ENCODE assay signal across 9 cellular contexts in the genomic region with DNA sequence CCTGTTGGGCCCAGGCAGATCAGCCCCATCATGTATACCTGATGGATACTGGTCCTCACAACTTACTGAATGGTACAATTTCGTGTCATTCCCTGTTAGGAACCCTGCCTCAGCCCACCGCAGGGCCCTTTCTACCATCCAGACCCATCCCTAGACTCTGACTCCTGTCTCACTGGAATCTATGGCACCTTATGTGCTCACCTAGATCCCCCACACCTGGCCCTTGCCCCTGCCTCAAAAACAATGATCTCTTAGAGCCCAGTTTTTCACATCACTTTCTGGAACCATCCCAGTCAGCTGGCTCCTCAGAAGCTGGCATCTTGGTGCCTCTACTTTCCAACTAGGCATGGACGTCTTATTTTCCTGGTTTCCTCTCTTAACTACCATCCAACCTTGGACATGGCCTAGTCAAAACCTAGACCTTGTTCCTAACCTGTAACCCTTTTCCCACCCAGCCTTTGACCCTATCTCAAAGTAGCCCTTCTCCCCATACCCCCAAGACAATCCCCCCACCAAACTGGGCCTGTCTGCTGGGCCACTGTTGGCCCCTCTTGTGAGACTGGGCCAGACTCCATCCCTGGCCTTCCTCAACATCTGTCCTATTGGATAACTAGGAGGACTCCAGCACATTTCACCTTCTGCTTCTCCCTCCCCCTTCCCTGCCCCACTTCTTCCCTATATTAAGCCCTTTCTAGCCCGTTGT. TPM values are rescaled to one million over a fixed set of nuclear protein-coding genes. Genes with fewer than 3 reads are reported as not detected.
A peak's percentile ranks its signal among the peaks of the same experiment; 100 is the strongest.
DNase-seq lines count a peak whose midpoint lies in the region.
"Had no signal": no experiment of that assay in that cellular context is flagged by ENCODE, and none has a peak within 500 bp of the region (broad histone marks: within the 10 kb centered on the region; RNA-seq: fewer than 3 reads in every experiment).

No MANE protein-coding gene starts in this region.

- H3K9ac ChIP-seq in GM23248 (peak overlapping the region; percentile 97), stomach smooth muscle (ENCODE audit: low read length in 2 of 2) (peak overlapping the region; percentile 89)

- H3F3A ChIP-seq in GM23248 (ENCODE audit: insufficient read depth), result peaks cover 13% of the 10 kb centered on the region; the same call in 1 of the 2 replicates

- in situ Hi-C loops in GM23248 (cut with MboI), result no loop called here

- no peaks in the 10 kb centered on the region for H3K9me2 ChIP-seq in GM23248 (ENCODE audit: insufficient read depth)

- H3K27me3 ChIP-seq in GM23248 (replicated peaks; ENCODE audit: insufficient read depth) (no peaks in the 10 kb centered on the region), SJCRH30 (no peaks in the 10 kb centered on the region), stomach smooth muscle (ENCODE audit: control insufficient read depth in 1 of 2, insufficient read depth in 2 of 2, low read length in 2 of 2) (no peaks in the 10 kb centered on the region)

- peak overlapping the region; percentile 97 for H3K4me2 ChIP-seq in GM23248 (ENCODE audit: unreplicated experiment)

- peaks cover 18% of the 10 kb centered on the region; the same call in 1 of the 2 replicates for H4K20me1 ChIP-seq in GM23248 (ENCODE audit: insufficient read depth)

- H3K9me3 ChIP-seq in GM23248 (ENCODE audit: low read depth), result no peaks in the 10 kb centered on the region
- no peaks in the 10 kb centered on the region for H3K9me3 ChIP-seq in SJCRH30 (replicated peaks)
- H3K9me3 ChIP-seq in stomach smooth muscle (ENCODE audit: control insufficient read depth in 2 of 2, low read length in 2 of 2), result no peaks in the 10 kb centered on the region

- no peak for DNase-seq in GM23248
- DNase-seq in SJCRH30, result no peak
- DNase-seq in HuH-7.5 (ENCODE audit: low spot score), result no peak
- no peak for DNase-seq in NCI-H1930 (lab: John Stamatoyannopoulos, UW)
- DNase-seq in EL, result no peak
- no peak for DNase-seq in hippocampal formation (lab: John Stamatoyannopoulos, UW)

- no peaks in the 10 kb centered on the region for H3K36me3 ChIP-seq in GM23248 (ENCODE audit: low read depth)
- H3K36me3 ChIP-seq in SJCRH30, result peaks cover 19% of the 10 kb centered on the region
- peaks cover 0 to 6% of the 10 kb centered on the region in 2 donors for H3K36me3 ChIP-seq in stomach smooth muscle (ENCODE audit: control insufficient read depth in 2 of 2, insufficient read depth in 2 of 2, low read length in 2 of 2)

- peak overlapping the region; percentile 79 for H3K27ac ChIP-seq in GM23248
- H3K27ac ChIP-seq in SJCRH30, result no peak overlapping the region
- peak overlapping the region; percentile 41 for H3K27ac ChIP-seq in stomach smooth muscle (ENCODE audit: low read length)

- H3K79me2 ChIP-seq in GM23248 (ENCODE audit: insufficient read depth), result peaks cover 59% of the 10 kb centered on the region

- H3K4me1 ChIP-seq in GM23248 (ENCODE audit: insufficient read depth) (peaks cover 25% of the 10 kb centered on the region), SJCRH30 (peaks cover 6% of the 10 kb centered on the region; the same call in 1 of the 2 replicates), stomach smooth muscle (ENCODE audit: control insufficient read depth, insufficient read depth, low read length) (peaks cover 29% of the 10 kb centered on the region)

- WGBS in GM23248 (ENCODE audit: low coverage in 1 of 2, low lambda C conversion rate in 2 of 2, missing lambda C conversion rate in 2 of 2), 2 experiments, result 2% methylated on average over 4 of the region's 4 CpGs

- peak overlapping the region; percentile 96 for H3K4me3 ChIP-seq in GM23248
- peak overlapping the region; percentile 88 for H3K4me3 ChIP-seq in SJCRH30
- H3K4me3 ChIP-seq in iPS-11a (ENCODE audit: low read depth, low read length), result peak overlapping the region; percentile 99
- H3K4me3 ChIP-seq in stomach smooth muscle (ENCODE audit: low read length in 2 of 2), result peak overlapping the region; percentile 98 to 99

- H2AFZ ChIP-seq in GM23248, result peak overlapping the region; percentile 73

RNA-seq across cellular contexts. Expression of a gene that starts 1.0 kb away (rescaled TPM):
- 110 and 117 TPM in 2 replicates for total RNA-seq in GM23248 (2014; rRNA removed; shearing (Covaris generic))
- polyA plus RNA-seq in GM23248 (2016; fragmentation: Nextera tagmentation; extraction: Ambion mirVana), result 424 and 434 TPM in 2 replicates
- total RNA-seq in SJCRH30 (2014; rRNA removed; shearing (Covaris generic)), result 101 and 105 TPM in 2 replicates

RNA-seq across cellular contexts. Expression of a gene that starts 40.1 kb away (rescaled TPM):
- total RNA-seq in GM23248 (2014; rRNA removed; shearing (Covaris generic)), result not detected in 2 replicates
- not detected in 2 replicates for polyA plus RNA-seq in GM23248 (2016; fragmentation: Nextera tagmentation; extraction: Ambion mirVana)
- total RNA-seq in SJCRH30 (2014; rRNA removed; shearing (Covaris generic)), result not detected in 2 replicates
- total RNA-seq: M059J had no signal

RNA-seq across cellular contexts. Expression of a gene that starts 40.3 kb away (rescaled TPM):
- not detected in 2 replicates for total RNA-seq in GM23248 (2014; rRNA removed; shearing (Covaris generic))
- polyA plus RNA-seq in GM23248 (2016; fragmentation: Nextera tagmentation; extraction: Ambion mirVana), result not detected in 2 replicates
- total RNA-seq in SJCRH30 (2014; rRNA removed; shearing (Covaris generic)), result not detected in 2 replicates
- total RNA-seq: M059J had no signal
